ENCODE assay signal across 29 cellular contexts in the genomic region with DNA sequence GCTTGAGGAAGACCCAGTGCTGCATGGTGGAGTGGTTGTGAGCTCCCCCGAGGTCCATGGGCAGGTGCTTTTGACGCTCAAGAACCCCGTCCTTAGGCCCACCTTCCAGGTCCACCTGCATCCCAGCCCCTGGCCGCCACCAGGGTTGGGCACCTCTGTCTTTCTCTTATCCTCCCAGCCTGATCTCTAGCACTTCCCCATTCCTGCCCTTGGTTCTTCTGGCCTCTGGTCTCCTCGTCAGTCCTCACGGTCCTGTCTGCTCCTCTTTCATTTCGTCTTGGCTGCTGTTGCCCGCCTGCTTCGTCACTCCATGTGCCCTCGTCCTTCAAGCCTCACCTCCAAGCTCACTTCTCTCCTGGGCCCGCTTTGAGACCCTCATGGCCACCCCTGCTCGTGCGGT.
"Had no signal": no experiment of that assay in that cellular context is flagged by ENCODE, and none has a peak within 500 bp of the region (broad histone marks: within the 10 kb centered on the region; RNA-seq: fewer than 3 reads in every experiment).

No MANE protein-coding gene starts in this region.

- H3K36me3 Mint-ChIP-seq: activated CD4-positive, alpha-beta memory T cell treated with anti-CD3 and anti-CD28 coated beads for 36 hours; WTC11 had no signal

- FAIRE-seq: TTC549 had no signal

- H3K27me3 ChIP-seq: brain microvascular endothelial cell had no signal

- H3K4me3 Mint-ChIP-seq: activated CD4-positive, alpha-beta memory T cell treated with anti-CD3 and anti-CD28 coated beads for 36 hours; activated CD4-positive, alpha-beta T cell treated with anti-CD3 and anti-CD28 coated beads for 36 hours; activated CD4-positive, alpha-beta T cell treated with anti-CD3 and anti-CD28 coated beads, Interleukin-2, amount 10 ng/mL, durations not matched to agents 7 days and 5 days; activated naive CD8-positive, alpha-beta T cell treated with anti-CD3 and anti-CD28 coated beads for 36 hours; activated T-cell treated with anti-CD3 and anti-CD28 coated beads, Interleukin-2, amount 50 U/mL, for 4 hours; activated T-helper 1 cell treated with anti-CD3 and anti-CD28 coated beads, Interleukin-12 subunit alpha, Interleukin-12 subunit beta, Interleukin-2, Interleukin-4 antibody, amounts not matched to agents 30 ng/mL and 10 ng/mL and 1 ng/mL, durations not matched to agents 14 hours and 24 hours and 36 hours; WTC11 had no signal

- H3K27ac Mint-ChIP-seq: activated CD4-positive, alpha-beta memory T cell treated with anti-CD3 and anti-CD28 coated beads for 36 hours; activated CD4-positive, alpha-beta T cell treated with anti-CD3 and anti-CD28 coated beads for 36 hours; activated CD4-positive, alpha-beta T cell treated with anti-CD3 and anti-CD28 coated beads, Interleukin-2, amount 10 ng/mL, durations not matched to agents 7 days and 5 days; activated naive CD8-positive, alpha-beta T cell treated with anti-CD3 and anti-CD28 coated beads for 36 hours; activated T-helper 1 cell treated with anti-CD3 and anti-CD28 coated beads, Interleukin-12 subunit alpha, Interleukin-12 subunit beta, Interleukin-2, Interleukin-4 antibody, amounts not matched to agents 30 ng/mL and 10 ng/mL and 1 ng/mL, durations not matched to agents 14 hours and 24 hours and 36 hours; WTC11 had no signal

- H3K36me3 ChIP-seq: brain microvascular endothelial cell had no signal

- H3K27me3 Mint-ChIP-seq: activated CD4-positive, alpha-beta memory T cell treated with anti-CD3 and anti-CD28 coated beads for 36 hours; activated CD4-positive, alpha-beta T cell treated with anti-CD3 and anti-CD28 coated beads for 36 hours; activated CD4-positive, alpha-beta T cell treated with anti-CD3 and anti-CD28 coated beads, Interleukin-2, amount 10 ng/mL, durations not matched to agents 7 days and 5 days; activated naive CD8-positive, alpha-beta T cell treated with anti-CD3 and anti-CD28 coated beads for 36 hours had no signal

- H3K4me1 Mint-ChIP-seq: activated CD4-positive, alpha-beta T cell treated with anti-CD3 and anti-CD28 coated beads, Interleukin-2, amount 10 ng/mL, durations not matched to agents 7 days and 5 days; WTC11 had no signal

- H3K27ac ChIP-seq: brain microvascular endothelial cell had no signal

- H3K9me3 Mint-ChIP-seq: activated CD4-positive, alpha-beta memory T cell treated with anti-CD3 and anti-CD28 coated beads for 36 hours; activated CD4-positive, alpha-beta T cell treated with anti-CD3 and anti-CD28 coated beads, Interleukin-2, amount 10 ng/mL, durations not matched to agents 7 days and 5 days; activated naive CD8-positive, alpha-beta T cell treated with anti-CD3 and anti-CD28 coated beads for 36 hours; activated T-cell treated with anti-CD3 and anti-CD28 coated beads, Interleukin-2, amount 50 U/mL, for 4 hours; activated T-helper 1 cell treated with anti-CD3 and anti-CD28 coated beads, Interleukin-12 subunit alpha, Interleukin-12 subunit beta, Interleukin-2, Interleukin-4 antibody, amounts not matched to agents 30 ng/mL and 10 ng/mL and 1 ng/mL, durations not matched to agents 14 hours and 24 hours and 36 hours; WTC11 had no signal

- DNase-seq: activated CD4-positive, alpha-beta memory T cell treated with anti-CD3 and anti-CD28 coated beads for 36 hours; activated CD4-positive, alpha-beta T cell treated with anti-CD3 and anti-CD28 coated beads for 36 hours; activated CD4-positive, alpha-beta T cell treated with anti-CD3 and anti-CD28 coated beads, Interleukin-2, amount 10 ng/mL, durations not matched to agents 7 days and 5 days; activated CD8-positive, alpha-beta memory T cell treated with anti-CD3 and anti-CD28 coated beads, Interleukin-2, amount 50 U/mL, for 4 hours; activated naive CD4-positive, alpha-beta T cell treated with anti-CD3 and anti-CD28 coated beads, Interleukin-2, amount 50 U/mL, for 16 hours; activated naive CD8-positive, alpha-beta T cell treated with anti-CD3 and anti-CD28 coated beads for 36 hours; activated T-cell treated with anti-CD3 and anti-CD28 coated beads for 4 hours; activated T-cell treated with anti-CD3 and anti-CD28 coated beads, Interleukin-2, amount 50 U/mL, for 4 hours; amniotic stem cell; aorta; brain microvascular endothelial cell; central memory CD4-positive, alpha-beta T cell; IMR-90; Karpas-422; KBM-7; NCI-H1105; NCI-H1417 treated with DMSO at 0.1 percent for 48 hours; NCI-H187 treated with DMSO at 0.1 percent for 48 hours; NCI-H2081; NCI-H226; NCI-H524 treated with DMSO at 0.1 percent for 48 hours; Right ventricle myocardium superior; SW 1271; T-helper 1 cell; T1000 had no signal

- ATAC-seq: activated CD4-positive, alpha-beta T cell treated with anti-CD3 and anti-CD28 coated beads for 36 hours; activated CD4-positive, CD25-positive, alpha-beta regulatory T cell treated with anti-CD3 and anti-CD28 coated beads, Interleukin-2, amount 50 U/mL, for 24 hours; activated T-cell treated with anti-CD3 and anti-CD28 coated beads, Interleukin-2, amount 50 U/mL, for 4 hours; WTC11 had no signal
